8 cellular contexts compared by ENCODE assay signal in the genomic region with DNA sequence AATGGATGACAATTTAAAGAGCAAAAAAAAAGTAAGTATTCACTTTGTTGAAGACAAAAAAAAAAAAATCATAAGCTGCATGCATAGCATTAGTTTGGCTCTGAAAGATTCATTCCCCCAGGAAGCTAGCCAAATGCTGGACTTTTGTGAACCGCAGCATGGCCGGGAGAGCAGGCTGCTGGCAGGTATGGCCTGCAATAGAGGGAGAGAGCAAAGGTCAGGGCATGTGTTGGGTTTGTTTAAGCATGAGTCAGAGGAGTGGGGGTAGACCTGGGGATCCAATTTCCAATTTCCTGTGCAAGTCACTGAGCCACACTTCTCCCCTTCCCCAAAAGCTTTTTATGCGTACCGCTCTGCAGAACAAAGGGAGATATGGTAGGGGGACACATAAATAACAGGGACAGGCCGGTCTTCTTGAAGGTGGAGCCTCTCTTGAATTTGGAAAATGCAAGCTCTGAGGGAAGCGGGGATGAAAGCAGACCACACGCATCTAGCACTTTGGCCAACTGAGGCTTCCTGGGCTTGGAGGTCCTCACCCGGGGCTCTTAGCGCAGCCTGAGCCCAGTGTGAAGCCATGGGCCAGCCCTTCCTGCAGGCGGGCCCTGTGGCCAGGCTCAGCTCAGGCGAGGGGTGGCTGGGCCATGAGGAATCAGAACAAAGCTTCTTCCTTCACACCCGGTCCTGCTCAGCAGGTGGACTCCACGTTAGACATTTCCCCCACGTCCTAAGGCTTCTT.
A peak's percentile ranks its signal among the peaks of the same experiment; 100 is the strongest.
DNase-seq lines count a peak whose midpoint lies in the region; ATAC-seq, FAIRE-seq and TF ChIP-seq lines count a peak whose summit lies in the region.

No MANE protein-coding gene starts in this region.

- H3K4me3 ChIP-seq in kidney (ENCODE audit: low read length in 2 of 2) (no peak overlapping the region), tibial artery (no peak overlapping the region)

- no peak for ATAC-seq in CD4-positive, alpha-beta T cell (ENCODE audit: poor library complexity)
- ATAC-seq in activated CD8-positive, alpha-beta memory T cell treated with anti-CD3 and anti-CD28 coated beads, Interleukin-2, amount 10 ng/mL, durations not matched to agents 7 days and 5 days = no peak
- ATAC-seq in HG03159 (IDR thresholded peaks at IDR 0.05; ENCODE audit: unreplicated experiment) = no peak
- no peak for ATAC-seq in HG03442 (IDR thresholded peaks at IDR 0.05; ENCODE audit: unreplicated experiment)

- H3K9me3 Mint-ChIP-seq in CD4-positive, alpha-beta T cell = no peaks in the 10 kb centered on the region
- no peaks in the 10 kb centered on the region for H3K9me3 Mint-ChIP-seq in activated CD8-positive, alpha-beta memory T cell treated with anti-CD3 and anti-CD28 coated beads, Interleukin-2, amount 10 ng/mL, durations not matched to agents 7 days and 5 days (ENCODE audit: low read depth)

- H3K9ac ChIP-seq in kidney (ENCODE audit: low read length in 2 of 2) = no peak overlapping the region

- no peaks in the 10 kb centered on the region for H3K27me3 ChIP-seq in CD4-positive, alpha-beta T cell (ENCODE audit: control insufficient read depth, insufficient read depth, low read length)
- H3K27me3 ChIP-seq in tibial artery = no peaks in the 10 kb centered on the region

- no peak for TF ChIP-seq CTCF in CD4-positive, alpha-beta T cell (IDR thresholded peaks at IDR 0.05)
- TF ChIP-seq CTCF in kidney (IDR thresholded peaks at IDR 0.05; ENCODE audit: borderline replicate concordance, extremely low read depth, insufficient read depth) = no peak
- TF ChIP-seq CTCF in tibial artery (IDR thresholded peaks at IDR 0.05) = no peak

- no peaks in the 10 kb centered on the region for H3K9me3 ChIP-seq in CD4-positive, alpha-beta T cell (ENCODE audit: control insufficient read depth, low read length)
- H3K9me3 ChIP-seq in kidney (ENCODE audit: control insufficient read depth in 1 of 2, low read length in 2 of 2) (no peaks in the 10 kb centered on the region), tibial artery (no peaks in the 10 kb centered on the region)

- no peaks in the 10 kb centered on the region for H3K27me3 Mint-ChIP-seq in CD4-positive, alpha-beta T cell
- no peaks in the 10 kb centered on the region for H3K27me3 Mint-ChIP-seq in activated CD8-positive, alpha-beta memory T cell treated with anti-CD3 and anti-CD28 coated beads, Interleukin-2, amount 10 ng/mL, durations not matched to agents 7 days and 5 days

- POLR2A ChIA-PET in CD4-positive, alpha-beta T cell (lab: Charles Lee) = interaction anchor here (2.0 kb wide), 1 partner anchor 348 kb away, joined by 4 read pairs; a partner anchor contains a TSS

- H3K27ac ChIP-seq in CD4-positive, alpha-beta T cell (ENCODE audit: low read depth, low read length) = no peak overlapping the region
- peak overlapping the region; percentile 29 to 63 for H3K27ac ChIP-seq in kidney (ENCODE audit: low read depth in 2 of 2, low read length in 2 of 2)
- H3K27ac ChIP-seq in tibial artery = peak overlapping the region; percentile 60 to 63
- no peak overlapping the region for H3K27ac ChIP-seq in caudate nucleus (ENCODE audit: low read depth, low read length)

- no peaks in the 10 kb centered on the region for H3K36me3 Mint-ChIP-seq in CD4-positive, alpha-beta T cell (ENCODE audit: low read depth)
- H3K36me3 Mint-ChIP-seq in activated CD8-positive, alpha-beta memory T cell treated with anti-CD3 and anti-CD28 coated beads, Interleukin-2, amount 10 ng/mL, durations not matched to agents 7 days and 5 days = peaks cover 4% of the 10 kb centered on the region

- no peak overlapping the region for H3K4me3 Mint-ChIP-seq in CD4-positive, alpha-beta T cell
- H3K4me3 Mint-ChIP-seq in activated CD8-positive, alpha-beta memory T cell treated with anti-CD3 and anti-CD28 coated beads, Interleukin-2, amount 10 ng/mL, durations not matched to agents 7 days and 5 days = no peak overlapping the region

- no peak for FAIRE-seq in kidney (lab: Jason Lieb, UNC)

- intact Hi-C loops in CD4-positive, alpha-beta T cell (cut with DNase I, micrococcal nuclease) = no loop called here
- intact Hi-C loops in kidney (cut with DNase I) = no loop called here
- intact Hi-C loops in tibial artery (cut with DNase I; ENCODE audit: low total_unique reads) = no loop called here

- CTCF ChIA-PET in CD4-positive, alpha-beta T cell (lab: Charles Lee) = no interaction called here
- CTCF ChIA-PET in activated CD8-positive, alpha-beta memory T cell treated with anti-CD3 and anti-CD28 coated beads, Interleukin-2, amount 10 ng/mL, durations not matched to agents 7 days and 5 days (lab: Charles Lee) = no interaction called here

- H3K4me1 Mint-ChIP-seq in CD4-positive, alpha-beta T cell (ENCODE audit: low read depth) = peaks cover 64% of the 10 kb centered on the region
- H3K4me1 Mint-ChIP-seq in activated CD8-positive, alpha-beta memory T cell treated with anti-CD3 and anti-CD28 coated beads, Interleukin-2, amount 10 ng/mL, durations not matched to agents 7 days and 5 days = peaks cover 66% of the 10 kb centered on the region

- H3K27ac Mint-ChIP-seq in CD4-positive, alpha-beta T cell = peak overlapping the region; percentile 27
- peak overlapping the region; percentile 1 for H3K27ac Mint-ChIP-seq in activated CD8-positive, alpha-beta memory T cell treated with anti-CD3 and anti-CD28 coated beads, Interleukin-2, amount 10 ng/mL, durations not matched to agents 7 days and 5 days

- H3K36me3 ChIP-seq in kidney (ENCODE audit: control insufficient read depth in 1 of 2, insufficient read depth in 2 of 2, low read length in 2 of 2) (no peaks in the 10 kb centered on the region), tibial artery (no peaks in the 10 kb centered on the region)

- DNase-seq in CD4-positive, alpha-beta T cell = no peak
- peak; percentile 67 for DNase-seq in HuH-7.5 (ENCODE audit: low spot score)
- DNase-seq in activated CD8-positive, alpha-beta memory T cell treated with anti-CD3 and anti-CD28 coated beads, Interleukin-2, amount 10 ng/mL, durations not matched to agents 7 days and 5 days = peak; percentile 26
- DNase-seq in kidney = no peak
- DNase-seq in tibial artery = no peak
- DNase-seq in caudate nucleus (lab: John Stamatoyannopoulos, UW) = no peak

- peaks cover 37 to 70% of the 10 kb centered on the region in 2 donors for H3K4me1 ChIP-seq in kidney (ENCODE audit: control insufficient read depth in 1 of 2, insufficient read depth in 1 of 2, low read depth in 1 of 2, low read length in 2 of 2)
- peaks cover 0 to 56% (median 44%) of the 10 kb centered on the region in 4 donors for H3K4me1 ChIP-seq in tibial artery

Comparison
In these comparisons a context has a peak if more than half of its experiments do, and no peak if none do; other contexts are left out.
1. DNase-seq: peak in HuH-7.5 (single experiment) and activated CD8-positive, alpha-beta memory T cell treated with anti-CD3 and anti-CD28 coated beads, Interleukin-2, amount 10 ng/mL, durations not matched to agents 7 days and 5 days (single experiment); none in CD4-positive, alpha-beta T cell (0 of 10), kidney (single experiment), tibial artery (0 of 2) and caudate nucleus (0 of 61).
2. H3K27ac ChIP-seq: peak in kidney (2 of 2) and tibial artery (2 of 2); none in CD4-positive, alpha-beta T cell (single experiment) and caudate nucleus (single experiment).